26 cellular contexts compared by ENCODE assay signal in the genomic region with DNA sequence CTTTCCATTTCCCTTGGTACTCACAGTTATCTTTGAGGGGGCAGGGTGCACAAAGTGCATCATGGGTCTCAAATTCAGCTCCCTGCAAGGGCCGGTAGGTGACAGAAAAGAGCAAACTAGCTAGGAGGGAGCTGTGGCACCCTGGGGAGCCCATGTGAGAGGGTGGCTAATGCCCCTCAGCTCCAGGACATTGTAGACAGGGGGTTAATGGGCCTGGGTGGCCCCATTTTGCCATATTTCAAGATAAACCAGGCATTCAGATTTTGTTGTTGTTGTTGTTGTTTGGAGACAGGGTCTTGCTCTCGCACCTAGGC. TPM values are rescaled to one million over a fixed set of nuclear protein-coding genes. Genes with fewer than 3 reads are reported as not detected.
DNase-seq lines count a peak whose midpoint lies in the region; ATAC-seq and TF ChIP-seq lines count a peak whose summit lies in the region.
"Had no signal": no experiment of that assay in that cellular context is flagged by ENCODE, and none has a peak within 500 bp of the region (broad histone marks: within the 10 kb centered on the region; RNA-seq: fewer than 3 reads in every experiment).

No MANE protein-coding gene starts in this region.

- POLR2A ChIA-PET in OCI-LY7 (lab: Charles Lee) = interaction anchor here (0.6 to 5.2 kb wide), 9 partner anchors 9 to 290 kb away, joined by 3 to 32 read pairs (median 6); no protein-coding TSS in a partner anchor

- H3K9me2 ChIP-seq in DOHH2 (replicated peaks; ENCODE audit: control insufficient read depth, low read length) (no peaks in the 10 kb centered on the region), OCI-LY7 (ENCODE audit: insufficient read depth, low read length) (no peaks in the 10 kb centered on the region)

- peaks cover 45% of the 10 kb centered on the region for H3K4me1 Mint-ChIP-seq in nephron progenitor cell
- peaks cover 27% of the 10 kb centered on the region for H3K4me1 Mint-ChIP-seq in activated naive CD8-positive, alpha-beta T cell treated with anti-CD3 and anti-CD28 coated beads, Interleukin-2, amount 50 U/mL, for 24 hours

- H3K27me3 Mint-ChIP-seq in nephron progenitor cell (ENCODE audit: low read depth, poor library complexity) = peaks cover 23% of the 10 kb centered on the region
- H3K27me3 Mint-ChIP-seq in activated naive CD8-positive, alpha-beta T cell treated with anti-CD3 and anti-CD28 coated beads, Interleukin-2, amount 50 U/mL, for 24 hours = no peaks in the 10 kb centered on the region
- H3K27me3 Mint-ChIP-seq: activated CD4-positive, alpha-beta T cell treated with anti-CD3 and anti-CD28 coated beads, Interleukin-2, amount 10 ng/mL, durations not matched to agents 7 days and 5 days; CD4-positive, alpha-beta T cell; stimulated activated naive CD8-positive, alpha-beta T cell treated with anti-CD3 and anti-CD28 coated beads, Interleukin-15, amount 100 ng/mL, for 72 hours had no signal

- H3K27ac ChIP-seq in DOHH2 (ENCODE audit: low read depth, low read length) (no peak overlapping the region), OCI-LY7 (ENCODE audit: low read depth, low read length, poor library complexity, severe bottlenecking) (peak overlapping the region; percentile 23)
- H3K27ac ChIP-seq: brain microvascular endothelial cell, GM23248, vagina had no signal

- H4K20me1 ChIP-seq in DOHH2 (ENCODE audit: control insufficient read depth, insufficient read depth, low read depth, low read length) = no peaks in the 10 kb centered on the region
- no peaks in the 10 kb centered on the region for H4K20me1 ChIP-seq in OCI-LY7 (ENCODE audit: insufficient read depth, low read length)

- H2AFZ ChIP-seq in OCI-LY7 (ENCODE audit: low read length) = no peak overlapping the region
- H2AFZ ChIP-seq: GM23248 had no signal

- H3K27me3 ChIP-seq in DOHH2 (ENCODE audit: control insufficient read depth, low read length) = no peaks in the 10 kb centered on the region
- H3K27me3 ChIP-seq: brain microvascular endothelial cell, vagina had no signal

- CTCF ChIA-PET in OCI-LY7 (lab: Charles Lee; ENCODE audit: unreplicated experiment) = interaction anchor here (0.7 to 1.7 kb wide), 5 partner anchors 9 to 122 kb away, joined by 3 to 5 read pairs (median 4); no protein-coding TSS in a partner anchor

- H3K79me2 ChIP-seq in DOHH2 (ENCODE audit: control insufficient read depth, low read length) = peaks cover 12% of the 10 kb centered on the region
- peaks cover 12% of the 10 kb centered on the region for H3K79me2 ChIP-seq in OCI-LY7 (ENCODE audit: insufficient read depth, low read depth, low read length)

- peaks cover 37% of the 10 kb centered on the region for H3K4me1 ChIP-seq in DOHH2 (ENCODE audit: control insufficient read depth, low read length)
- peaks cover 64% of the 10 kb centered on the region for H3K4me1 ChIP-seq in OCI-LY7 (ENCODE audit: insufficient read depth, low read length, poor library complexity, severe bottlenecking)

- TF ChIP-seq CTCF in DOHH2 (IDR thresholded peaks at IDR 0.05; ENCODE audit: low read depth, low read length, poor library complexity, severe bottlenecking) (peak; percentile 21), GM20000 (IDR thresholded peaks at IDR 0.05; ENCODE audit: extremely low read depth, missing control alignments) (peak; percentile 1), OCI-LY7 (conservative IDR thresholded peaks at IDR 0.05; ENCODE audit: low read length) (peak; percentile 73), nephron progenitor cell (IDR thresholded peaks at IDR 0.05) (no peak)

- no peak overlapping the region for H3K4me3 Mint-ChIP-seq in nephron progenitor cell
- no peak overlapping the region for H3K4me3 Mint-ChIP-seq in activated naive CD8-positive, alpha-beta T cell treated with anti-CD3 and anti-CD28 coated beads, Interleukin-2, amount 50 U/mL, for 24 hours
- H3K4me3 Mint-ChIP-seq: activated CD4-positive, alpha-beta T cell treated with anti-CD3 and anti-CD28 coated beads, Interleukin-2, amount 10 ng/mL, durations not matched to agents 7 days and 5 days; activated naive CD4-positive, alpha-beta T cell treated with anti-CD3 and anti-CD28 coated beads for 36 hours; activated T-cell treated with anti-CD3 and anti-CD28 coated beads, Interleukin-2, amount 50 U/mL, for 72 hours; HFFc6; stimulated activated naive CD8-positive, alpha-beta T cell treated with anti-CD3 and anti-CD28 coated beads, Interleukin-15, amount 100 ng/mL, for 72 hours; WTC11 had no signal

- no peak for ATAC-seq in left lobe of liver
- no peak for ATAC-seq in activated naive CD8-positive, alpha-beta T cell treated with anti-CD3 and anti-CD28 coated beads, Interleukin-2, amount 50 U/mL, for 24 hours
- ATAC-seq: activated T-cell treated with anti-CD3 and anti-CD28 coated beads, Interleukin-2, amount 50 U/mL, for 72 hours; left ventricle myocardium superior; PC-3; Right ventricle myocardium inferior; stimulated activated naive CD8-positive, alpha-beta T cell treated with anti-CD3 and anti-CD28 coated beads, Interleukin-15, amount 100 ng/mL, for 72 hours; WTC11 had no signal

- no peaks in the 10 kb centered on the region for H3K9me3 Mint-ChIP-seq in nephron progenitor cell
- H3K9me3 Mint-ChIP-seq in activated naive CD8-positive, alpha-beta T cell treated with anti-CD3 and anti-CD28 coated beads, Interleukin-2, amount 50 U/mL, for 24 hours = no peaks in the 10 kb centered on the region
- H3K9me3 Mint-ChIP-seq: activated CD4-positive, alpha-beta T cell treated with anti-CD3 and anti-CD28 coated beads, Interleukin-2, amount 10 ng/mL, durations not matched to agents 7 days and 5 days; activated naive CD4-positive, alpha-beta T cell treated with anti-CD3 and anti-CD28 coated beads for 36 hours; activated T-cell treated with anti-CD3 and anti-CD28 coated beads, Interleukin-2, amount 50 U/mL, for 72 hours; CD4-positive, alpha-beta T cell; HFFc6; stimulated activated naive CD8-positive, alpha-beta T cell treated with anti-CD3 and anti-CD28 coated beads, Interleukin-15, amount 100 ng/mL, for 72 hours; WTC11 had no signal

- H3K4me2 ChIP-seq in DOHH2 (ENCODE audit: low read length) (no peak overlapping the region), OCI-LY7 (ENCODE audit: low read length) (peak overlapping the region; percentile 5; the same call in 1 of the 2 replicates)

- no peak for DNase-seq in GM20000 (ENCODE audit: low spot score)
- peak; percentile 62 for DNase-seq in OCI-LY7 (ENCODE audit: low spot score)
- no peak for DNase-seq in nephron progenitor cell
- DNase-seq in SHP77 treated with DMSO at 0.1 percent for 48 hours (lab: John Stamatoyannopoulos, UW) = no peak
- DNase-seq in NCI-H2171 (lab: John Stamatoyannopoulos, UW) = no peak
- DNase-seq in left lobe of liver (ENCODE audit: low spot score) = no peak
- no peak for DNase-seq in activated naive CD8-positive, alpha-beta T cell treated with anti-CD3 and anti-CD28 coated beads, Interleukin-2, amount 50 U/mL, for 24 hours
- DNase-seq: activated CD4-positive, alpha-beta T cell treated with anti-CD3 and anti-CD28 coated beads, Interleukin-2, amount 10 ng/mL, durations not matched to agents 7 days and 5 days; activated naive CD4-positive, alpha-beta T cell treated with anti-CD3 and anti-CD28 coated beads for 36 hours; activated T-cell treated with anti-CD3 and anti-CD28 coated beads, Interleukin-2, amount 50 U/mL, for 72 hours; brain microvascular endothelial cell; CD4-positive, alpha-beta T cell; GM23248; HFFc6; left ventricle myocardium superior; NCI-H1417 treated with DMSO at 0.1 percent for 48 hours; NCI-H2081 treated with DMSO at 0.1 percent for 48 hours; NCI-H446 treated with DMSO at 0.1 percent for 48 hours; occipital lobe; PC-3; stimulated activated naive CD8-positive, alpha-beta T cell treated with anti-CD3 and anti-CD28 coated beads, Interleukin-15, amount 100 ng/mL, for 72 hours; T-helper 9 cell had no signal

- BruUV-seq in OCI-LY7 (replicated peaks; lab: Mats Ljungman, UMichigan) = no TSS peak

- intact Hi-C loops in OCI-LY7 (cut with micrococcal nuclease; ENCODE audit: unreplicated experiment) = no loop called here

- H3K4me3 ChIP-seq in DOHH2 (ENCODE audit: low read length) = no peak overlapping the region
- H3K4me3 ChIP-seq in OCI-LY7 (ENCODE audit: low read depth, low read length, poor library complexity, severe bottlenecking) = no peak overlapping the region
- H3K4me3 ChIP-seq: GM23248, vagina had no signal

- no peaks in the 10 kb centered on the region for H3K36me3 Mint-ChIP-seq in nephron progenitor cell (ENCODE audit: low read depth)
- H3K36me3 Mint-ChIP-seq in activated naive CD8-positive, alpha-beta T cell treated with anti-CD3 and anti-CD28 coated beads, Interleukin-2, amount 50 U/mL, for 24 hours (ENCODE audit: low read depth) = peaks cover 7% of the 10 kb centered on the region
- H3K36me3 Mint-ChIP-seq: WTC11 had no signal

- H3F3A ChIP-seq in DOHH2 (ENCODE audit: control insufficient read depth, insufficient read depth) = peaks cover 3% of the 10 kb centered on the region; the same call in 1 of the 2 replicates

- H3K36me3 ChIP-seq in DOHH2 (ENCODE audit: control insufficient read depth, low read length) (peaks cover 12% of the 10 kb centered on the region), OCI-LY7 (ENCODE audit: insufficient read depth, low read length) (peaks cover 7% of the 10 kb centered on the region)
- H3K36me3 ChIP-seq: brain microvascular endothelial cell, vagina had no signal

- peak overlapping the region; percentile 36 for H3K27ac Mint-ChIP-seq in nephron progenitor cell
- H3K27ac Mint-ChIP-seq in activated naive CD8-positive, alpha-beta T cell treated with anti-CD3 and anti-CD28 coated beads, Interleukin-2, amount 50 U/mL, for 24 hours = no peak overlapping the region
- H3K27ac Mint-ChIP-seq: activated CD4-positive, alpha-beta T cell treated with anti-CD3 and anti-CD28 coated beads, Interleukin-2, amount 10 ng/mL, durations not matched to agents 7 days and 5 days; activated naive CD4-positive, alpha-beta T cell treated with anti-CD3 and anti-CD28 coated beads for 36 hours; activated T-cell treated with anti-CD3 and anti-CD28 coated beads, Interleukin-2, amount 50 U/mL, for 72 hours; CD4-positive, alpha-beta T cell; HFFc6; stimulated activated naive CD8-positive, alpha-beta T cell treated with anti-CD3 and anti-CD28 coated beads, Interleukin-15, amount 100 ng/mL, for 72 hours had no signal

- H3K9me3 ChIP-seq in DOHH2 (ENCODE audit: control insufficient read depth, insufficient read depth, low read length) (no peaks in the 10 kb centered on the region), OCI-LY7 (ENCODE audit: low read length) (no peaks in the 10 kb centered on the region)
- H3K9me3 ChIP-seq: vagina had no signal

RNA-seq across cellular contexts. Expression of gene SLC6A6, which starts 3.6 kb away (rescaled TPM):
- 36.7 and 43.0 TPM in 2 replicates for total RNA-seq in OCI-LY7 (2014; rRNA removed; shearing (Covaris generic))
- total RNA-seq in OCI-LY7 (2022) = 44.6 and 51.8 TPM in 2 replicates
- total RNA-seq in left lobe of liver = 3.2 TPM
